In genomic region chr2:237627463-237628321, GRCh38 we compare ENCODE assay signal across 8 cellular contexts. TPM values are rescaled to one million over a fixed set of nuclear protein-coding genes. Genes with fewer than 3 reads are reported as not detected.
DNase-seq lines count a peak whose midpoint lies in the region; ATAC-seq and TF ChIP-seq lines count a peak whose summit lies in the region.

LRRFIP1 (plus strand) TSS chr2:237627587; CDS start chr2:237627645, 58 bp downstream.

- DNase-seq in NCI-H1417 (lab: John Stamatoyannopoulos, UW) (peak in 2 of 3 experiments; percentile 54 to 68), NCI-H1417 treated with DMSO at 0.1 percent for 48 hours (lab: John Stamatoyannopoulos, UW) (no peak), T-helper 17 cell (no peak), mesothelial cell of epicardium (ENCODE audit: low spot score in 2 of 2, unreplicated experiment in 2 of 2) (peak; percentile 40 to 47), tibial artery (no peak), T-helper 9 cell (no peak)

- H3K27ac Mint-ChIP-seq in T-helper 17 cell (peak within 1 kb of the TSS; percentile 9), mesothelial cell of epicardium (peak within 1 kb of the TSS; percentile 57)

- peak within 1 kb of the TSS; percentile 90 to 95 for H3K27ac ChIP-seq in tibial artery

- in situ Hi-C loops in endometrial microvascular endothelial cells (cut with HindIII; ENCODE audit: inconsistent ontology term, low pct_unique_long_range_greater_than_20kb, low sequenced_read_pairs): no loop called here

- peaks cover 34% of the 10 kb centered on the region for H3K27me3 Mint-ChIP-seq in T-helper 17 cell
- H3K27me3 Mint-ChIP-seq in mesothelial cell of epicardium (ENCODE audit: low read depth): peaks cover 6% of the 10 kb centered on the region

- H3K9me3 ChIP-seq in T-helper 17 cell (ENCODE audit: control insufficient read depth, low read length, poor library complexity, severe bottlenecking) (no peaks in the 10 kb centered on the region), tibial artery (no peaks in the 10 kb centered on the region)

- no peaks in the 10 kb centered on the region for H3K36me3 Mint-ChIP-seq in T-helper 17 cell (ENCODE audit: low read depth)
- H3K36me3 Mint-ChIP-seq in mesothelial cell of epicardium: peaks cover 8% of the 10 kb centered on the region

- no peaks in the 10 kb centered on the region for H3K27me3 ChIP-seq in tibial artery

- peaks cover 0 to 5% (median 0%) of the 10 kb centered on the region in 3 donors for H3K36me3 ChIP-seq in tibial artery

- H3K4me1 Mint-ChIP-seq in T-helper 17 cell (peaks cover 10% of the 10 kb centered on the region), mesothelial cell of epicardium (peaks cover 10% of the 10 kb centered on the region)

- H3K4me3 ChIP-seq in tibial artery: peak within 1 kb of the TSS; percentile 88 to 90

- peaks cover 0 to 64% (median 38%) of the 10 kb centered on the region in 4 donors for H3K4me1 ChIP-seq in tibial artery

- no peak for TF ChIP-seq CTCF in mesothelial cell of epicardium (IDR thresholded peaks at IDR 0.05; ENCODE audit: unreplicated experiment)
- no peak for TF ChIP-seq CTCF in tibial artery (IDR thresholded peaks at IDR 0.05)

- no peaks in the 10 kb centered on the region for H3K9me3 Mint-ChIP-seq in mesothelial cell of epicardium

- intact Hi-C loops in tibial artery (cut with DNase I; ENCODE audit: low total_unique reads): no loop called here

- H3K4me3 Mint-ChIP-seq in T-helper 17 cell (peak within 1 kb of the TSS; percentile 84), mesothelial cell of epicardium (peak within 1 kb of the TSS; percentile 80)

- ATAC-seq in T-helper 17 cell (peak; percentile 63), HG02610 (IDR thresholded peaks at IDR 0.05; ENCODE audit: unreplicated experiment) (no peak)

RNA-seq across cellular contexts. Expression of gene LRRFIP1, which starts in this region (rescaled TPM):
- total RNA-seq in T-helper 17 cell (100 to 1,000 TPM; 175 to 225 TPM), endometrial microvascular endothelial cells (ENCODE audit: inconsistent ontology term) (119 TPM), mesothelial cell of epicardium (43.6 to 47.5 TPM (median 47.2 TPM) in 3 replicates)

Comparison
In these comparisons a context has a peak if more than half of its experiments do, and no peak if none do; other contexts are left out.
1. DNase-seq: peak in NCI-H1417 (2 of 3) and mesothelial cell of epicardium (2 of 2); none in NCI-H1417 treated with DMSO at 0.1 percent for 48 hours (single experiment), T-helper 17 cell (0 of 3), tibial artery (0 of 2) and T-helper 9 cell (single experiment).